ENCODE assay signal across 18 cellular contexts in the genomic region with DNA sequence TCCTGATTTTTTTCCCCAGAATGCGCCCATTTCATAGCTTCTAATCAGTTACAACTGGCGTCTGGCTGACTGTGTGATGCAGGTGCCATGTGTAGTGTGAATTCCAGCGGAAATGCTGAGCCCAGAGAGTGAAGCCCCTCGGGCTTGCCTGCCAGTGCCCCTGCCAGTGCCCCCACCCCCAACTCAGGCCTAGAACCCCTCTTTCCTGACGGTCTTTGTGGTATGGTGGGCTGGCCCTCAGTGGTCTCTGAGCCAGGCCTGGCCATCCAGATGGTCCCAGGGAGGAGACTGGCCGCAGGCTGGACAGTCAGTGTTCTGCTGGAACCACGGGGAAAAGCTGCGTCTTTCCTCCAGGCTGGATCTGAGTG. TPM values are rescaled to one million over a fixed set of nuclear protein-coding genes. Genes with fewer than 3 reads are reported as not detected.
A peak's percentile ranks its signal among the peaks of the same experiment; 100 is the strongest.
DNase-seq lines count a peak whose midpoint lies in the region; ATAC-seq and TF ChIP-seq lines count a peak whose summit lies in the region.
"Had no signal": no experiment of that assay in that cellular context is flagged by ENCODE, and none has a peak within 500 bp of the region (broad histone marks: within the 10 kb centered on the region; RNA-seq: fewer than 3 reads in every experiment).

No MANE protein-coding gene starts in this region.

- H3K36me3 ChIP-seq in right atrium auricular region (no peaks in the 10 kb centered on the region), gastroesophageal sphincter (no peaks in the 10 kb centered on the region), prostate gland (no peaks in the 10 kb centered on the region), lower lobe of right lung (no peaks in the 10 kb centered on the region)
- H3K36me3 ChIP-seq: upper lobe of left lung had no signal

- H3K27me3 ChIP-seq in right atrium auricular region (no peaks in the 10 kb centered on the region), gastroesophageal sphincter (peaks cover 12% of the 10 kb centered on the region), prostate gland (replicated peaks; ENCODE audit: insufficient read depth) (no peaks in the 10 kb centered on the region), lower lobe of right lung (ENCODE audit: low read depth) (peaks cover 29% of the 10 kb centered on the region)

- H3K4me1 ChIP-seq in right atrium auricular region = peaks cover 0 to 31% of the 10 kb centered on the region in 2 donors
- H3K4me1 ChIP-seq in gastroesophageal sphincter = peaks cover 10 to 95% (median 40%) of the 10 kb centered on the region in 3 donors
- H3K4me1 ChIP-seq in prostate gland (replicated peaks) = peaks cover 3% of the 10 kb centered on the region
- peaks cover 17% of the 10 kb centered on the region for H3K4me1 ChIP-seq in lower lobe of right lung

- no peak for TF ChIP-seq CTCF in right atrium auricular region (IDR thresholded peaks at IDR 0.05)
- TF ChIP-seq CTCF in gastroesophageal sphincter (IDR thresholded peaks at IDR 0.05) = no peak
- TF ChIP-seq CTCF in prostate gland (IDR thresholded peaks at IDR 0.05) = no peak
- no peak for TF ChIP-seq CTCF in lower lobe of right lung (IDR thresholded peaks at IDR 0.05)

- 69% methylated on average over 2 of the region's 8 CpGs; no CpG with 5 or more reads in 1 of the 2 donors for WGBS in gastroesophageal sphincter (ENCODE audit: low coverage in 1 of 2), 2 donors
- 94% methylated on average over 8 of the region's 8 CpGs for WGBS in prostate gland

- H3K27ac ChIP-seq in right atrium auricular region (peak overlapping the region; percentile 88 to 94), gastroesophageal sphincter (peak overlapping the region; percentile 90 to 97 (median 96)), prostate gland (peak overlapping the region; percentile 60 to 76), lower lobe of right lung (no peak overlapping the region)

- TF ChIP-seq EP300 in gastroesophageal sphincter (IDR thresholded peaks at IDR 0.05) = no peak

- DNase-seq in right atrium auricular region (ENCODE audit: low spot score) = no peak
- no peak for DNase-seq in Right ventricle myocardium inferior (ENCODE audit: missing footprints)
- no peak for DNase-seq in prostate gland (ENCODE audit: low spot score)
- DNase-seq in SIG-M5 (lab: John Stamatoyannopoulos, UW) = no peak
- DNase-seq in lower lobe of right lung = no peak
- DNase-seq in NCI-H146 (lab: John Stamatoyannopoulos, UW) = no peak
- DNase-seq: activated B cell treated with CpG ODN at 0.5 μM for 24 hours; activated CD8-positive, alpha-beta T cell treated with anti-CD3 and anti-CD28 coated beads for 36 hours; activated T-cell treated with anti-CD3 and anti-CD28 coated beads, Interleukin-2, amount 50 U/mL, for 72 hours; CD8-positive, alpha-beta T cell; NCI-H774; stimulated activated CD4-positive, alpha-beta T cell treated with anti-CD3 and anti-CD28 coated beads, Interleukin-1b, Interleukin-23, amount 100 ng/mL, for 48 hours; stimulated activated naive CD4-positive, alpha-beta T cell treated with Interleukin-2 at 50 U/mL for 16 hours; T-helper 2 cell; upper lobe of left lung had no signal

- H3K4me3 ChIP-seq in right atrium auricular region (no peak overlapping the region), gastroesophageal sphincter (no peak overlapping the region), prostate gland (no peak overlapping the region), lower lobe of right lung (no peak overlapping the region)
- H3K4me3 ChIP-seq: GM12878, upper lobe of left lung had no signal

- intact Hi-C loops in Right ventricle myocardium inferior (cut with DNase I) = no loop called here
- intact Hi-C loops in prostate gland (cut with DNase I) = loop anchor here (5.0 kb wide), 1 partner anchor 35 kb away; no protein-coding TSS in a partner anchor
- intact Hi-C loops in lower lobe of right lung (cut with DNase I) = no loop called here

- TF ChIP-seq POLR2A in gastroesophageal sphincter (IDR thresholded peaks at IDR 0.05) (no peak), prostate gland (IDR thresholded peaks at IDR 0.05) (no peak)

- H3K9me3 ChIP-seq in right atrium auricular region (no peaks in the 10 kb centered on the region), gastroesophageal sphincter (no peaks in the 10 kb centered on the region), prostate gland (no peaks in the 10 kb centered on the region), lower lobe of right lung (no peaks in the 10 kb centered on the region)
- H3K9me3 ChIP-seq: upper lobe of left lung had no signal

- ATAC-seq in Right ventricle myocardium inferior (no peak), gastroesophageal sphincter (no peak), GM18502 (IDR thresholded peaks at IDR 0.05; ENCODE audit: poor library complexity, unreplicated experiment) (no peak), lower lobe of right lung (no peak)
- ATAC-seq: activated CD8-positive, alpha-beta T cell treated with anti-CD3 and anti-CD28 coated beads for 36 hours; activated T-cell treated with anti-CD3 and anti-CD28 coated beads, Interleukin-2, amount 50 U/mL, for 72 hours; CD8-positive, alpha-beta T cell; GM12878 had no signal

RNA-seq across cellular contexts. Expression of a gene that starts 3.1 kb away (rescaled TPM):
- total RNA-seq in right atrium auricular region (100 to 1,000 TPM; 239 to 275 TPM), Right ventricle myocardium inferior (139 TPM), gastroesophageal sphincter (100 to 1,000 TPM; 213 to 355 (median 286) TPM), prostate gland (100 to 1,000 TPM in 1 of 2 donors, 10 to 100 TPM in 1; 75.3 to 300 TPM), lower lobe of right lung (5.1 TPM)
- total RNA-seq: CD8-positive, alpha-beta T cell had no signal

Comparison
In these comparisons a context has a peak if more than half of its experiments do, and no peak if none do; other contexts are left out.
1. RNA of a gene that starts 3.1 kb away (total RNA-seq): 213 to 355 TPM in gastroesophageal sphincter, 75.3 to 300 TPM in prostate gland, 239 to 275 TPM in right atrium auricular region and 139 TPM in Right ventricle myocardium inferior (single experiment); 5.1 TPM in lower lobe of right lung (single experiment); every median in the first group is over 10 times any median in the second.